Comparison of ENCODE assay signal across 1 cellular context in the genomic region with DNA sequence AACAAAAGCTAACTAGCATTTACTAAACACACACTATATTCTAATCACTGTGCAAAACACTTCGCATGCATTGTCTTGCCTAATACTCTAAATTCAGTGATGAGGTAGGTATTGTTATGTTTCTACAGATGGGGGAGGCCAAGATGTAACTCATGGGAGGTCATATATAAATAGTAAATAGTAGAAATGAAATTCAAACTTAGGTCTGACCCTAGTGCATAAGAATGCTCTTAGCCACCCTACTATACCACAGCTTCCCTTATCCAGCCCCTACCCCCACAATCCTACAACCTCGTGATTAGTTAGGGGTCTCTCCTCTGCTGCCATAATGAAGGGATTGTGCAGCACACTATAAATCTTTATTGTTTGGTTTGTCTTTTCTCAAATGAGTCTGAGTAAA.
TF ChIP-seq lines count a peak whose summit lies in the region.

No MANE protein-coding gene starts in this region.

TF ChIP-seq in GM12878, 131 proteins besides CTCF, POLR2A, EP300 and RAD21:
- no peak for TF ChIP-seq USF1 (IDR thresholded peaks at IDR 0.05; ENCODE audit: borderline replicate concordance, extremely low read length, insufficient read depth, low read depth, low read length)
- TF ChIP-seq WRNIP1 (IDR thresholded peaks at IDR 0.05; ENCODE audit: borderline replicate concordance, low read depth, low read length), result no peak
- no peak for TF ChIP-seq ZBTB33 (IDR thresholded peaks at IDR 0.05)
- no peak for TF ChIP-seq SPI1 (IDR thresholded peaks at IDR 0.05; ENCODE audit: borderline replicate concordance, insufficient read depth, low read depth, low read length)
- no peak for TF ChIP-seq PBX3 (IDR thresholded peaks at IDR 0.05; ENCODE audit: insufficient replicate concordance, low read depth, low read length)
- TF ChIP-seq E4F1 (IDR thresholded peaks at IDR 0.05; ENCODE audit: borderline replicate concordance, partially characterized antibody), result no peak
- TF ChIP-seq JUND (IDR thresholded peaks at IDR 0.05; ENCODE audit: low read depth, low read length), result no peak
- TF ChIP-seq, protein P1, sequence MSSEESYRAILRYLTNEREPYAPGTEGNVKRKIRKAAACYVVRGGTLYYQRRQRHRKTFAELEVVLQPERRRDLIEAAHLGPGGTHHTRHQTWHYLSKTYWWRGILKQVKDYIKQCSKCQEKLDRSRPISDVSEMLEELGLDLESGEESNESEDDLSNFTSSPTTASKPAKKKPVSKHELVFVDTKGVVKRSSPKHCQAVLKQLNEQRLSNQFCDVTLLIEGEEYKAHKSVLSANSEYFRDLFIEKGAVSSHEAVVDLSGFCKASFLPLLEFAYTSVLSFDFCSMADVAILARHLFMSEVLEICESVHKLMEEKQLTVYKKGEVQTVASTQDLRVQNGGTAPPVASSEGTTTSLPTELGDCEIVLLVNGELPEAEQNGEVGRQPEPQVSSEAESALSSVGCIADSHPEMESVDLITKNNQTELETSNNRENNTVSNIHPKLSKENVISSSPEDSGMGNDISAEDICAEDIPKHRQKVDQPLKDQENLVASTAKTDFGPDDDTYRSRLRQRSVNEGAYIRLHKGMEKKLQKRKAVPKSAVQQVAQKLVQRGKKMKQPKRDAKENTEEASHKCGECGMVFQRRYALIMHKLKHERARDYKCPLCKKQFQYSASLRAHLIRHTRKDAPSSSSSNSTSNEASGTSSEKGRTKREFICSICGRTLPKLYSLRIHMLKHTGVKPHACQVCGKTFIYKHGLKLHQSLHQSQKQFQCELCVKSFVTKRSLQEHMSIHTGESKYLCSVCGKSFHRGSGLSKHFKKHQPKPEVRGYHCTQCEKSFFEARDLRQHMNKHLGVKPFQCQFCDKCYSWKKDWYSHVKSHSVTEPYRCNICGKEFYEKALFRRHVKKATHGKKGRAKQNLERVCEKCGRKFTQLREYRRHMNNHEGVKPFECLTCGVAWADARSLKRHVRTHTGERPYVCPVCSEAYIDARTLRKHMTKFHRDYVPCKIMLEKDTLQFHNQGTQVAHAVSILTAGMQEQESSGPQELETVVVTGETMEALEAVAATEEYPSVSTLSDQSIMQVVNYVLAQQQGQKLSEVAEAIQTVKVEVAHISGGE (CRISPR knock-in tag; IDR thresholded peaks at IDR 0.05), result no peak
- TF ChIP-seq, protein P2, sequence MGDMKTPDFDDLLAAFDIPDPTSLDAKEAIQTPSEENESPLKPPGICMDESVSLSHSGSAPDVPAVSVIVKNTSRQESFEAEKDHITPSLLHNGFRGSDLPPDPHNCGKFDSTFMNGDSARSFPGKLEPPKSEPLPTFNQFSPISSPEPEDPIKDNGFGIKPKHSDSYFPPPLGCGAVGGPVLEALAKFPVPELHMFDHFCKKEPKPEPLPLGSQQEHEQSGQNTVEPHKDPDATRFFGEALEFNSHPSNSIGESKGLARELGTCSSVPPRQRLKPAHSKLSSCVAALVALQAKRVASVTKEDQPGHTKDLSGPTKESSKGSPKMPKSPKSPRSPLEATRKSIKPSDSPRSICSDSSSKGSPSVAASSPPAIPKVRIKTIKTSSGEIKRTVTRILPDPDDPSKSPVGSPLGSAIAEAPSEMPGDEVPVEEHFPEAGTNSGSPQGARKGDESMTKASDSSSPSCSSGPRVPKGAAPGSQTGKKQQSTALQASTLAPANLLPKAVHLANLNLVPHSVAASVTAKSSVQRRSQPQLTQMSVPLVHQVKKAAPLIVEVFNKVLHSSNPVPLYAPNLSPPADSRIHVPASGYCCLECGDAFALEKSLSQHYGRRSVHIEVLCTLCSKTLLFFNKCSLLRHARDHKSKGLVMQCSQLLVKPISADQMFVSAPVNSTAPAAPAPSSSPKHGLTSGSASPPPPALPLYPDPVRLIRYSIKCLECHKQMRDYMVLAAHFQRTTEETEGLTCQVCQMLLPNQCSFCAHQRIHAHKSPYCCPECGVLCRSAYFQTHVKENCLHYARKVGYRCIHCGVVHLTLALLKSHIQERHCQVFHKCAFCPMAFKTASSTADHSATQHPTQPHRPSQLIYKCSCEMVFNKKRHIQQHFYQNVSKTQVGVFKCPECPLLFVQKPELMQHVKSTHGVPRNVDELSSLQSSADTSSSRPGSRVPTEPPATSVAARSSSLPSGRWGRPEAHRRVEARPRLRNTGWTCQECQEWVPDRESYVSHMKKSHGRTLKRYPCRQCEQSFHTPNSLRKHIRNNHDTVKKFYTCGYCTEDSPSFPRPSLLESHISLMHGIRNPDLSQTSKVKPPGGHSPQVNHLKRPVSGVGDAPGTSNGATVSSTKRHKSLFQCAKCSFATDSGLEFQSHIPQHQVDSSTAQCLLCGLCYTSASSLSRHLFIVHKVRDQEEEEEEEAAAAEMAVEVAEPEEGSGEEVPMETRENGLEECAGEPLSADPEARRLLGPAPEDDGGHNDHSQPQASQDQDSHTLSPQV (IDR thresholded peaks at IDR 0.05), result no peak
